ENCODE assay signal across 25 cellular contexts in the genomic region with DNA sequence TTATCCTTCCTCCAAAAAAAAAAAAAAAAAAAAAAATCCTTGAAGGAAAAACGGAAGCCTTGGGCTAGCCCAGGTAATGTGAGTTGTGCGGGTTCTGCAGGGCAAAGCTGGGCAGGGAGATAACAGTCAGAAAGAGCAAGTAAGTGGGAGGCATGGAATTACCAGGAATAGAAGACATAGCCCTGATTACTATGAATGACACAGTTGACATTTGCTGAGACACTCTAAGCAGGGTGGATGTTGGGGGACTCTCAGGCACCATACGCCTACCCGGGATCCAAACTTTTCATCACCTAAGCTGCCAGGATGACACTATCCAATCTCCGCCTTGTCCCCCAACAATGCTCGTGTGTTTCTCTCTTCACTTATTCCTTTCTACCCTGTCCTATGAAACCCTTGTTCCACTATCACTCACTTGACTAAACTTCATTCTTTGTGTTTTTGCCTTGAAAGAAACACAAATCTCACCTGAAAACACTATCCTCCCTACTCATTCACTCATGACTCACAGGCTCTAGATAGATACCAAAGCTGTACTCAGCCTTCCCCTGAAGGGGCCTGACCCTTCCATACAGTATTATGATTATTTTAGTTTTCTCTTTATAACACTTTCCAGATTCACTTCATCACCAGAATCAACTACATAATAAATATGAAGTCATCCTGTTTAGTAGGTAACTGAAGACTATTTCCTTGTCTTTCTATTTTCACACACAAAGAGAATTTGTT.
A peak's percentile ranks its signal among the peaks of the same experiment; 100 is the strongest.
DNase-seq lines count a peak whose midpoint lies in the region; ATAC-seq, FAIRE-seq and TF ChIP-seq lines count a peak whose summit lies in the region.
"Had no signal": no experiment of that assay in that cellular context is flagged by ENCODE, and none has a peak within 500 bp of the region (broad histone marks: within the 10 kb centered on the region; RNA-seq: fewer than 3 reads in every experiment).

No MANE protein-coding gene starts in this region.

- no peak overlapping the region for H3K9ac ChIP-seq in GM12878 (ENCODE audit: control insufficient read depth, insufficient read depth, low read length)
- H3K9ac ChIP-seq: BLaER1, GM23248 had no signal

- 18% methylated on average over 6 of the region's 6 CpGs for WGBS in GM12878 (ENCODE audit: insufficient coverage, insufficient replicate concordance, low lambda C conversion rate, missing lambda C conversion rate)

- intact Hi-C loops in GM12878 (cut with micrococcal nuclease; ENCODE audit: unreplicated experiment) = no loop called here

- H3K4me1 Mint-ChIP-seq in activated naive CD4-positive, alpha-beta T cell treated with anti-CD3 and anti-CD28 coated beads, Interleukin-2, amount 10 ng/mL, durations not matched to agents 7 days and 5 days = peaks cover 17% of the 10 kb centered on the region
- H3K4me1 Mint-ChIP-seq in stimulated activated naive CD8-positive, alpha-beta T cell treated with anti-CD3 and anti-CD28 coated beads, Interleukin-15, amount 100 ng/mL, for 72 hours = peaks cover 16% of the 10 kb centered on the region
- H3K4me1 Mint-ChIP-seq in stimulated activated memory B cell treated with anti-CD40 and anti-IgM and Interleukin-4, amounts not matched to agents 10 μg/mL and 1 μg/mL and 100 μg/mL, for 72 hours = no peaks in the 10 kb centered on the region
- H3K4me1 Mint-ChIP-seq in activated CD8-positive, alpha-beta memory T cell treated with anti-CD3 and anti-CD28 coated beads, Interleukin-2, amount 10 ng/mL, durations not matched to agents 7 days and 5 days = no peaks in the 10 kb centered on the region

- TF ChIP-seq RAD21 in GM12878 (IDR thresholded peaks at IDR 0.05; ENCODE audit: insufficient read depth, low read depth, low read length) = no peak

- no peak overlapping the region for H3K27ac ChIP-seq in GM12878 (ENCODE audit: control insufficient read depth, insufficient read depth)
- H3K27ac ChIP-seq: BLaER1, GM23248 had no signal

- H3K79me2 ChIP-seq in GM12878 (ENCODE audit: control insufficient read depth, insufficient read depth, low read length) = no peaks in the 10 kb centered on the region

- H3K9me3 Mint-ChIP-seq in activated naive CD4-positive, alpha-beta T cell treated with anti-CD3 and anti-CD28 coated beads, Interleukin-2, amount 50 U/mL, for 72 hours = peaks cover 8 to 16% of the 10 kb centered on the region in 2 donors
- H3K9me3 Mint-ChIP-seq in activated naive CD4-positive, alpha-beta T cell treated with anti-CD3 and anti-CD28 coated beads, Interleukin-2, amount 10 ng/mL, durations not matched to agents 7 days and 5 days = peaks cover 19% of the 10 kb centered on the region
- H3K9me3 Mint-ChIP-seq in stimulated activated naive CD8-positive, alpha-beta T cell treated with anti-CD3 and anti-CD28 coated beads, Interleukin-15, amount 100 ng/mL, for 72 hours = no peaks in the 10 kb centered on the region
- no peaks in the 10 kb centered on the region for H3K9me3 Mint-ChIP-seq in stimulated activated memory B cell treated with anti-CD40 and anti-IgM and Interleukin-4, amounts not matched to agents 10 μg/mL and 1 μg/mL and 100 μg/mL, for 72 hours
- H3K9me3 Mint-ChIP-seq in activated CD8-positive, alpha-beta memory T cell treated with anti-CD3 and anti-CD28 coated beads, Interleukin-2, amount 10 ng/mL, durations not matched to agents 7 days and 5 days (ENCODE audit: low read depth) = no peaks in the 10 kb centered on the region

- no peak for FAIRE-seq in GM12878 (lab: Jason Lieb, UNC)
- FAIRE-seq: GM12891 had no signal

- H3K27me3 Mint-ChIP-seq in activated naive CD4-positive, alpha-beta T cell treated with anti-CD3 and anti-CD28 coated beads, Interleukin-2, amount 10 ng/mL, durations not matched to agents 7 days and 5 days = no peaks in the 10 kb centered on the region
- no peaks in the 10 kb centered on the region for H3K27me3 Mint-ChIP-seq in stimulated activated naive CD8-positive, alpha-beta T cell treated with anti-CD3 and anti-CD28 coated beads, Interleukin-15, amount 100 ng/mL, for 72 hours
- no peaks in the 10 kb centered on the region for H3K27me3 Mint-ChIP-seq in stimulated activated memory B cell treated with anti-CD40 and anti-IgM and Interleukin-4, amounts not matched to agents 10 μg/mL and 1 μg/mL and 100 μg/mL, for 72 hours
- no peaks in the 10 kb centered on the region for H3K27me3 Mint-ChIP-seq in activated CD8-positive, alpha-beta memory T cell treated with anti-CD3 and anti-CD28 coated beads, Interleukin-2, amount 10 ng/mL, durations not matched to agents 7 days and 5 days
- H3K27me3 Mint-ChIP-seq: CD4-positive, alpha-beta memory T cell had no signal

- H3K36me3 ChIP-seq in GM12878 (ENCODE audit: control insufficient read depth in 2 of 2, insufficient read depth in 2 of 2, low read length in 1 of 2) = no peaks in the 10 kb centered on the region
- H3K36me3 ChIP-seq: BLaER1, HAP-1 had no signal

- no peak for TF ChIP-seq POLR2A in GM12878 (IDR thresholded peaks at IDR 0.05; ENCODE audit: low read depth, low read length)

- DNase-seq in activated naive CD4-positive, alpha-beta T cell treated with anti-CD3 and anti-CD28 coated beads, Interleukin-2, amount 50 U/mL, for 72 hours (ENCODE audit: low spot score in 2 of 2) = no peak
- DNase-seq in activated naive CD4-positive, alpha-beta T cell treated with anti-CD3 and anti-CD28 coated beads, Interleukin-2, amount 10 ng/mL, durations not matched to agents 7 days and 5 days = no peak
- DNase-seq in stimulated activated naive CD8-positive, alpha-beta T cell treated with anti-CD3 and anti-CD28 coated beads, Interleukin-15, amount 100 ng/mL, for 72 hours = no peak
- no peak for DNase-seq in stimulated activated naive CD8-positive, alpha-beta T cell treated with anti-CD3 and anti-CD28 coated beads, Interleukin-15, Interleukin-2, amounts not matched to agents 100 U/mL and 50 U/mL, for 24 hours
- DNase-seq in GM12878 (ENCODE audit: low read depth, low spot score) = no peak
- no peak for DNase-seq in activated CD8-positive, alpha-beta memory T cell treated with anti-CD3 and anti-CD28 coated beads, Interleukin-2, amount 10 ng/mL, durations not matched to agents 7 days and 5 days
- DNase-seq: ACHN; Caco-2; CD4-positive, alpha-beta memory T cell; DND-41; GM23248; KBM-7; MM.1S; NCI-H1048; NCI-H1417 treated with DMSO at 0.1 percent for 48 hours; NCI-H187 treated with DMSO at 0.1 percent for 48 hours; NCI-H2107; NCI-H446 treated with DMSO at 0.1 percent for 48 hours; NCI-H526 treated with DMSO at 0.1 percent for 48 hours; SHP77 had no signal

- BruUV-seq in GM12878 (replicated peaks; lab: Mats Ljungman, UMichigan) = no TSS peak

- H3K4me1 ChIP-seq in GM12878 (ENCODE audit: control insufficient read depth, insufficient read depth, low read length) = no peaks in the 10 kb centered on the region
- H3K4me1 ChIP-seq: BLaER1, Caco-2, HAP-1 had no signal

- no peaks in the 10 kb centered on the region for H4K20me1 ChIP-seq in GM12878 (ENCODE audit: control insufficient read depth, insufficient read depth)
- H4K20me1 ChIP-seq: BLaER1 had no signal

- H3K4me3 ChIP-seq in GM12878 = no peak overlapping the region
- H3K4me3 ChIP-seq: BLaER1, GM23248, HAP-1 had no signal

- SMC1A ChIA-PET in GM12878 (lab: Charles Lee; ENCODE audit: uncharacterized antibody, unreplicated experiment) = interaction anchor here (0.9 to 1.0 kb wide), 2 partner anchors 9 to 10 kb away, joined by 3 read pairs; no protein-coding TSS in a partner anchor

- H3K4me2 ChIP-seq in GM12878 (ENCODE audit: control insufficient read depth, insufficient read depth) = no peak overlapping the region
- H3K4me2 ChIP-seq: BLaER1 had no signal

- H3K36me3 Mint-ChIP-seq in activated naive CD4-positive, alpha-beta T cell treated with anti-CD3 and anti-CD28 coated beads, Interleukin-2, amount 50 U/mL, for 72 hours = peaks cover 7 to 27% of the 10 kb centered on the region in 2 donors
- H3K36me3 Mint-ChIP-seq in activated naive CD4-positive, alpha-beta T cell treated with anti-CD3 and anti-CD28 coated beads, Interleukin-2, amount 10 ng/mL, durations not matched to agents 7 days and 5 days = peaks cover 22% of the 10 kb centered on the region
- no peaks in the 10 kb centered on the region for H3K36me3 Mint-ChIP-seq in stimulated activated memory B cell treated with anti-CD40 and anti-IgM and Interleukin-4, amounts not matched to agents 10 μg/mL and 1 μg/mL and 100 μg/mL, for 72 hours
- no peaks in the 10 kb centered on the region for H3K36me3 Mint-ChIP-seq in activated CD8-positive, alpha-beta memory T cell treated with anti-CD3 and anti-CD28 coated beads, Interleukin-2, amount 10 ng/mL, durations not matched to agents 7 days and 5 days

- TF ChIP-seq CTCF in GM12878 (IDR thresholded peaks at IDR 0.05 in 2 of 3, conservative IDR thresholded peaks at IDR 0.05 in 1 of 3; ENCODE audit: control insufficient read depth in 2 of 3, extremely low read depth in 1 of 3, insufficient read depth in 1 of 3, low read depth in 3 of 3, low read length in 3 of 3) = no peak

- H2AFZ ChIP-seq in GM12878 (ENCODE audit: control insufficient read depth, low read depth, low read length) = no peak overlapping the region
- H2AFZ ChIP-seq: GM23248 had no signal

- POLR2A ChIA-PET in GM12878 (lab: Charles Lee) = interaction anchor here (0.6 to 1.1 kb wide), 3 partner anchors 9 to 1386 kb away, joined by 3 read pairs; no protein-coding TSS in a partner anchor

- H3K4me3 Mint-ChIP-seq in activated naive CD4-positive, alpha-beta T cell treated with anti-CD3 and anti-CD28 coated beads, Interleukin-2, amount 10 ng/mL, durations not matched to agents 7 days and 5 days = no peak overlapping the region
- H3K4me3 Mint-ChIP-seq in stimulated activated naive CD8-positive, alpha-beta T cell treated with anti-CD3 and anti-CD28 coated beads, Interleukin-15, amount 100 ng/mL, for 72 hours = no peak overlapping the region
- H3K4me3 Mint-ChIP-seq in stimulated activated memory B cell treated with anti-CD40 and anti-IgM and Interleukin-4, amounts not matched to agents 10 μg/mL and 1 μg/mL and 100 μg/mL, for 72 hours = no peak overlapping the region
- H3K4me3 Mint-ChIP-seq in activated CD8-positive, alpha-beta memory T cell treated with anti-CD3 and anti-CD28 coated beads, Interleukin-2, amount 10 ng/mL, durations not matched to agents 7 days and 5 days = no peak overlapping the region
- H3K4me3 Mint-ChIP-seq: CD4-positive, alpha-beta memory T cell had no signal

- CTCF ChIA-PET in activated naive CD4-positive, alpha-beta T cell treated with anti-CD3 and anti-CD28 coated beads, Interleukin-2, amount 10 ng/mL, durations not matched to agents 7 days and 5 days (lab: Charles Lee) = no interaction called here
- CTCF ChIA-PET in GM12878 (lab: Yijun Ruan, JAX) = interaction anchor here (0.5 to 0.8 kb wide), 2 partner anchors 9 to 43 kb away, joined by 3 read pairs; no protein-coding TSS in a partner anchor
- CTCF ChIA-PET in activated CD8-positive, alpha-beta memory T cell treated with anti-CD3 and anti-CD28 coated beads, Interleukin-2, amount 10 ng/mL, durations not matched to agents 7 days and 5 days (lab: Charles Lee) = no interaction called here

- TF ChIP-seq EP300 in GM12878 (IDR thresholded peaks at IDR 0.05; ENCODE audit: borderline replicate concordance in 1 of 2, control insufficient read depth in 1 of 2, low read depth in 2 of 2, low read length in 2 of 2) = no peak

- H3K27me3 ChIP-seq in GM12878 (replicated peaks in 1 of 2; ENCODE audit: control insufficient read depth in 2 of 2, insufficient read depth in 2 of 2, low read length in 1 of 2) = no peaks in the 10 kb centered on the region
- H3K27me3 ChIP-seq: BLaER1 had no signal

- in situ Hi-C loops in GM12878 (cut with MboI) = no loop called here

- RAD21 ChIA-PET in GM12878 (lab: Charles Lee; ENCODE audit: unreplicated experiment) = no interaction called here

- H3K27ac Mint-ChIP-seq in activated naive CD4-positive, alpha-beta T cell treated with anti-CD3 and anti-CD28 coated beads, Interleukin-2, amount 50 U/mL, for 72 hours = peak overlapping the region in 1 of 2 donors; percentile 12
- H3K27ac Mint-ChIP-seq in activated naive CD4-positive, alpha-beta T cell treated with anti-CD3 and anti-CD28 coated beads, Interleukin-2, amount 10 ng/mL, durations not matched to agents 7 days and 5 days = no peak overlapping the region
- H3K27ac Mint-ChIP-seq in stimulated activated naive CD8-positive, alpha-beta T cell treated with anti-CD3 and anti-CD28 coated beads, Interleukin-15, amount 100 ng/mL, for 72 hours = no peak overlapping the region
- no peak overlapping the region for H3K27ac Mint-ChIP-seq in stimulated activated memory B cell treated with anti-CD40 and anti-IgM and Interleukin-4, amounts not matched to agents 10 μg/mL and 1 μg/mL and 100 μg/mL, for 72 hours
- no peak overlapping the region for H3K27ac Mint-ChIP-seq in activated CD8-positive, alpha-beta memory T cell treated with anti-CD3 and anti-CD28 coated beads, Interleukin-2, amount 10 ng/mL, durations not matched to agents 7 days and 5 days

- ATAC-seq in activated naive CD4-positive, alpha-beta T cell treated with anti-CD3 and anti-CD28 coated beads, Interleukin-2, amount 50 U/mL, for 72 hours = peak; percentile 54 to 82
- ATAC-seq in stimulated activated naive CD8-positive, alpha-beta T cell treated with anti-CD3 and anti-CD28 coated beads, Interleukin-15, amount 100 ng/mL, for 72 hours = peak; percentile 48
- ATAC-seq in stimulated activated naive CD8-positive, alpha-beta T cell treated with anti-CD3 and anti-CD28 coated beads, Interleukin-15, Interleukin-2, amounts not matched to agents 100 U/mL and 50 U/mL, for 24 hours = no peak
- ATAC-seq in GM12878 (peak; percentile 21; the same call in 1 of the 3 replicates), HG03139 (IDR thresholded peaks at IDR 0.05; ENCODE audit: unreplicated experiment) (no peak)
- peak; percentile 41 for ATAC-seq in stimulated activated memory B cell treated with anti-CD40 and anti-IgM and Interleukin-4, amounts not matched to agents 10 μg/mL and 1 μg/mL and 100 μg/mL, for 72 hours
- no peak for ATAC-seq in activated CD8-positive, alpha-beta memory T cell treated with anti-CD3 and anti-CD28 coated beads, Interleukin-2, amount 10 ng/mL, durations not matched to agents 7 days and 5 days

- H3K9me3 ChIP-seq in GM12878 (replicated peaks; ENCODE audit: control insufficient read depth, insufficient read depth, low read length) = no peaks in the 10 kb centered on the region
- H3K9me3 ChIP-seq: BLaER1, Caco-2, HAP-1 had no signal

Comparison
In these comparisons a context has a peak if more than half of its experiments do, and no peak if none do; other contexts are left out.
1. ATAC-seq: peak in activated naive CD4-positive, alpha-beta T cell treated with anti-CD3 and anti-CD28 coated beads, Interleukin-2, amount 50 U/mL, for 72 hours (2 of 2), stimulated activated naive CD8-positive, alpha-beta T cell treated with anti-CD3 and anti-CD28 coated beads, Interleukin-15, amount 100 ng/mL, for 72 hours (single experiment), GM12878 (single experiment) and stimulated activated memory B cell treated with anti-CD40 and anti-IgM and Interleukin-4, amounts not matched to agents 10 μg/mL and 1 μg/mL and 100 μg/mL, for 72 hours (single experiment); none in stimulated activated naive CD8-positive, alpha-beta T cell treated with anti-CD3 and anti-CD28 coated beads, Interleukin-15, Interleukin-2, amounts not matched to agents 100 U/mL and 50 U/mL, for 24 hours (single experiment), activated CD8-positive, alpha-beta memory T cell treated with anti-CD3 and anti-CD28 coated beads, Interleukin-2, amount 10 ng/mL, durations not matched to agents 7 days and 5 days (single experiment) and HG03139 (single experiment).